In the genomic region with DNA sequence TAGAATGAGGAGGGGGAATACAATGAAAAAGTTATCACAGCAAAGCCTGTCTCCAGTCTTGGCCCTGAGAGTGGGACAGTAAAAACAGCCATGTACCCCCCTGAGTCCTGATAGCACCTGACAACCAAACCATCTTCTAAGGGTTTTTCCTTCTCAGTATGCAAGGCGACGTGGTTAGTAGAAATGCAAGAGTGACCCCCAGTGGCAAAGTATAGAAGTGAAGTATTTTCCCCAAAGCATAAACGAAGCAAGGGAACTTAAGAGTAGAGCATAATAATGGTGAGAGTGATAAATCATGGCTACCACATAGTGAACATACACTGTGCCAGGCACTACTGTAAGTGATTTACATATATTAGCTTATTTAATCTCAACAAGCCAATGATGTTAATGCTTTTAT, we compare ENCODE assay signal across 8 cellular contexts. TPM values are rescaled to one million over a fixed set of nuclear protein-coding genes. Genes with fewer than 3 reads are reported as not detected.
DNase-seq lines count a peak whose midpoint lies in the region; ATAC-seq and TF ChIP-seq lines count a peak whose summit lies in the region.

No MANE protein-coding gene starts in this region.

- H3K27ac ChIP-seq in AG04450 (ENCODE audit: low read depth, low read length), result no peak overlapping the region

- peak; percentile 1 for DNase-seq in AG04450 (ENCODE audit: low read depth, low spot score)
- DNase-seq in NOMO-1 treated with dmso at 0.1 percent for 144 hours (lab: John Stamatoyannopoulos, UW; ENCODE audit: unreplicated experiment), result peak; percentile 8
- peak; percentile 4 for DNase-seq in epithelial cell of proximal tubule (ENCODE audit: low read depth)
- DNase-seq in putamen (ENCODE audit: low spot score), result peak; percentile 15
- DNase-seq in NCI-H1436 treated with DMSO at 0.1 percent for 48 hours (lab: John Stamatoyannopoulos, UW), result no peak
- DNase-seq in NCI-H187 (lab: John Stamatoyannopoulos, UW), result no peak

- no peak overlapping the region for H3K4me3 ChIP-seq in AG04450 (ENCODE audit: low read depth, low read length)
- no peak overlapping the region for H3K4me3 ChIP-seq in epithelial cell of proximal tubule (ENCODE audit: low read depth, low read length)

- POLR2A ChIA-PET in AG04450 (lab: Yijun Ruan, JAX), result no interaction called here

- TF ChIP-seq CTCF in AG04450 (IDR thresholded peaks at IDR 0.05; ENCODE audit: low read depth, low read length) (peak; percentile 47), GM12874 (IDR thresholded peaks at IDR 0.05; ENCODE audit: insufficient read depth, low read depth, low read length) (peak; percentile 31), epithelial cell of proximal tubule (conservative IDR thresholded peaks at IDR 0.05; ENCODE audit: low read depth, low read length) (peak; percentile 65)

- CTCF ChIA-PET in AG04450 (lab: Charles Lee), result no interaction called here

- H3K9me3 ChIP-seq in AG04450 (ENCODE audit: control insufficient read depth, insufficient read depth, low read length), result no peaks in the 10 kb centered on the region

- H3K27me3 ChIP-seq in AG04450 (ENCODE audit: control insufficient read depth, insufficient read depth, low read length), result no peaks in the 10 kb centered on the region

- ATAC-seq in HG03064 (IDR thresholded peaks at IDR 0.05; ENCODE audit: low read depth, unreplicated experiment), result peak; percentile 63

RNA-seq across cellular contexts. Expression of gene FAM47C, which starts 52.8 kb away (rescaled TPM):
- polyA plus RNA-seq in AG04450 (2011; rRNA removed), result not detected in 2 replicates
- polyA minus RNA-seq in AG04450 (2011; rRNA and poly(A)+ RNA removed), result not detected in 2 replicates
- not detected in 2 replicates for total RNA-seq in epithelial cell of proximal tubule

Comparison
In these comparisons a context has a peak if more than half of its experiments do, and no peak if none do; other contexts are left out.
1. DNase-seq: peak in AG04450 (single experiment), NOMO-1 treated with dmso at 0.1 percent for 144 hours (single experiment), epithelial cell of proximal tubule (single experiment) and putamen (single experiment); none in NCI-H1436 treated with DMSO at 0.1 percent for 48 hours (single experiment) and NCI-H187 (0 of 2).
2. Peak in every context shown above with its lines, with median percentiles within 50 percentile points of each other: CTCF ChIP-seq.